In genomic region chr5:98938459-98938858, GRCh38 we compare ENCODE assay signal across 11 cellular contexts. TPM values are rescaled to one million over a fixed set of nuclear protein-coding genes. Genes with fewer than 3 reads are reported as not detected.
DNase-seq lines count a peak whose midpoint lies in the region; ATAC-seq, FAIRE-seq and TF ChIP-seq lines count a peak whose summit lies in the region.
"Had no signal": no experiment of that assay in that cellular context is flagged by ENCODE, and none has a peak within 500 bp of the region (broad histone marks: within the 10 kb centered on the region; RNA-seq: fewer than 3 reads in every experiment).

No MANE protein-coding gene starts in this region.

- no peaks in the 10 kb centered on the region for H3K27me3 ChIP-seq in neuronal stem cell (ENCODE audit: control insufficient read depth in 3 of 3, insufficient read depth in 3 of 3, low read depth in 1 of 3, low read length in 3 of 3)

- H2AK5ac ChIP-seq in neuronal stem cell (ENCODE audit: low read depth, low read length), result no peak overlapping the region

- H3K27me3 Mint-ChIP-seq in T-cell, result no peaks in the 10 kb centered on the region
- H3K27me3 Mint-ChIP-seq in glutamatergic neuron (ENCODE audit: unreplicated experiment), result no peaks in the 10 kb centered on the region
- H3K27me3 Mint-ChIP-seq in activated T-helper 2 cell treated with anti-CD3 and anti-CD28 coated beads, Interferon-gamma antibody, Interleukin-2, Interleukin-4, amounts not matched to agents 10 μg/mL and 5 μg/mL and 100 μg/mL, durations not matched to agents 14 hours and 24 hours and 36 hours (ENCODE audit: low read depth), result no peaks in the 10 kb centered on the region

- no peak overlapping the region for H3K14ac ChIP-seq in neuronal stem cell (ENCODE audit: low read length)

- POLR2A ChIA-PET in T-cell (lab: Charles Lee), result interaction anchor here in 1 of 2 donors (0.6 kb wide), 1 partner anchor 102 kb away, joined by 4 read pairs; no protein-coding TSS in a partner anchor

- H3K79me1 ChIP-seq in neuronal stem cell (ENCODE audit: low read depth, low read length), result no peaks in the 10 kb centered on the region

- H3K9me3 Mint-ChIP-seq in T-cell (peaks cover 0 to 4% (median 0%) of the 10 kb centered on the region in 3 donors), glutamatergic neuron (ENCODE audit: unreplicated experiment) (no peaks in the 10 kb centered on the region)
- no peaks in the 10 kb centered on the region for H3K9me3 Mint-ChIP-seq in activated T-helper 2 cell treated with anti-CD3 and anti-CD28 coated beads, Interferon-gamma antibody, Interleukin-2, Interleukin-4, amounts not matched to agents 10 μg/mL and 5 μg/mL and 100 μg/mL, durations not matched to agents 14 hours and 24 hours and 36 hours

- H2BK120ac ChIP-seq in neuronal stem cell (ENCODE audit: low read depth, low read length), result no peak overlapping the region

- H2BK15ac ChIP-seq in neuronal stem cell (ENCODE audit: low read length), result no peak overlapping the region

- CTCF ChIA-PET in T-cell (lab: Charles Lee), result interaction anchor here in 1 of 2 donors (1.2 kb wide), 1 partner anchor 89 kb away, joined by 5 read pairs; no protein-coding TSS in a partner anchor

- WGBS in neuronal stem cell (ENCODE audit: extremely low coverage in 2 of 2, insufficient read length in 2 of 2, insufficient replicate concordance in 1 of 2), 2 donors, result no CpG with 5 or more reads among the region's 2 CpGs

- no peak for TF ChIP-seq POLR2A in GM12891 (IDR thresholded peaks at IDR 0.05; ENCODE audit: low read depth, low read length)

- no peak overlapping the region for H3K23ac ChIP-seq in neuronal stem cell (ENCODE audit: low read depth, low read length, poor library complexity)

- H3K4me3 Mint-ChIP-seq in T-cell (no peak overlapping the region), glutamatergic neuron (ENCODE audit: unreplicated experiment) (no peak overlapping the region)
- no peak overlapping the region for H3K4me3 Mint-ChIP-seq in activated T-helper 2 cell treated with anti-CD3 and anti-CD28 coated beads, Interferon-gamma antibody, Interleukin-2, Interleukin-4, amounts not matched to agents 10 μg/mL and 5 μg/mL and 100 μg/mL, durations not matched to agents 14 hours and 24 hours and 36 hours (ENCODE audit: low read depth)

- ATAC-seq in T-cell (replicated peaks in 1 of 4), result no peak

- no peak overlapping the region for H2BK5ac ChIP-seq in neuronal stem cell (ENCODE audit: low read length)

- H3K4me3 ChIP-seq in foreskin fibroblast (ENCODE audit: low read depth in 1 of 2, low read length in 2 of 2) (no peak overlapping the region), neuronal stem cell (ENCODE audit: low read length in 2 of 2) (no peak overlapping the region)

- intact Hi-C loops in activated T-helper 2 cell treated with anti-CD3 and anti-CD28 coated beads, Interferon-gamma antibody, Interleukin-2, Interleukin-4, amounts not matched to agents 10 μg/mL and 5 μg/mL and 100 μg/mL, durations not matched to agents 14 hours and 24 hours and 36 hours (cut with micrococcal nuclease), result no loop called here

- H3K9ac ChIP-seq in neuronal stem cell (ENCODE audit: low read depth, low read length, poor library complexity), result no peak overlapping the region

- H3K4me1 Mint-ChIP-seq in T-cell, result peaks cover 51 to 78% (median 73%) of the 10 kb centered on the region in 3 donors
- peaks cover 12% of the 10 kb centered on the region for H3K4me1 Mint-ChIP-seq in glutamatergic neuron (ENCODE audit: low read depth, unreplicated experiment)
- H3K4me1 Mint-ChIP-seq in activated T-helper 2 cell treated with anti-CD3 and anti-CD28 coated beads, Interferon-gamma antibody, Interleukin-2, Interleukin-4, amounts not matched to agents 10 μg/mL and 5 μg/mL and 100 μg/mL, durations not matched to agents 14 hours and 24 hours and 36 hours (ENCODE audit: low read depth), result peaks cover 15% of the 10 kb centered on the region

- H3K4me1 ChIP-seq in neuronal stem cell (ENCODE audit: control insufficient read depth in 2 of 2, insufficient read depth in 1 of 2, low read depth in 1 of 2, low read length in 2 of 2), result peaks cover 12 to 50% of the 10 kb centered on the region in 2 donors

- no peaks in the 10 kb centered on the region for H3K9me3 ChIP-seq in neuronal stem cell (replicated peaks in 1 of 2; ENCODE audit: control insufficient read depth in 2 of 2, insufficient read depth in 1 of 2, low read depth in 1 of 2, low read length in 2 of 2)

- H3K27ac Mint-ChIP-seq in T-cell (peak overlapping the region; percentile 30 to 65), glutamatergic neuron (ENCODE audit: unreplicated experiment) (no peak overlapping the region)
- H3K27ac Mint-ChIP-seq in activated T-helper 2 cell treated with anti-CD3 and anti-CD28 coated beads, Interferon-gamma antibody, Interleukin-2, Interleukin-4, amounts not matched to agents 10 μg/mL and 5 μg/mL and 100 μg/mL, durations not matched to agents 14 hours and 24 hours and 36 hours, result no peak overlapping the region

- H3K36me3 ChIP-seq in neuronal stem cell (replicated peaks in 1 of 2; ENCODE audit: control insufficient read depth in 2 of 2, insufficient read depth in 2 of 2, low read length in 2 of 2), result no peaks in the 10 kb centered on the region

- no peak overlapping the region for H2AFZ ChIP-seq in neuronal stem cell (ENCODE audit: low read length)

- no peak overlapping the region for H3K4ac ChIP-seq in neuronal stem cell (ENCODE audit: low read length)

- peak overlapping the region; percentile 32 for H3K4me2 ChIP-seq in neuronal stem cell (ENCODE audit: insufficient read depth, low read length, poor library complexity, severe bottlenecking)

- DNase-seq in GM04504 (ENCODE audit: low read depth) (peak; percentile 12), T-cell (no peak), foreskin fibroblast (peak; percentile 69 to 80), neuronal stem cell (ENCODE audit: low spot score) (peak; percentile 48), NCI-H524 treated with DMSO at 0.1 percent for 48 hours (lab: John Stamatoyannopoulos, UW) (no peak), glutamatergic neuron (no peak), GM12891 (ENCODE audit: insufficient read length, low spot score) (no peak)
- DNase-seq in activated T-helper 2 cell treated with anti-CD3 and anti-CD28 coated beads, Interferon-gamma antibody, Interleukin-2, Interleukin-4, amounts not matched to agents 10 μg/mL and 5 μg/mL and 100 μg/mL, durations not matched to agents 14 hours and 24 hours and 36 hours (ENCODE audit: low spot score), result no peak
- DNase-seq: activated T-cell treated with anti-CD3 and anti-CD28 coated beads, Interleukin-2, amount 50 U/mL, for 1 hour; cortex of kidney; NCI-H1930 had no signal

- H3K18ac ChIP-seq in neuronal stem cell (ENCODE audit: low read length), result no peak overlapping the region

- H3K27ac ChIP-seq in neuronal stem cell (replicated peaks; ENCODE audit: low read length), result peak overlapping the region; percentile 26

- no peak overlapping the region for H4K91ac ChIP-seq in neuronal stem cell (ENCODE audit: low read depth, low read length, poor library complexity)

- no peaks in the 10 kb centered on the region for H3K36me3 Mint-ChIP-seq in T-cell
- no peaks in the 10 kb centered on the region for H3K36me3 Mint-ChIP-seq in glutamatergic neuron (ENCODE audit: unreplicated experiment)
- H3K36me3 Mint-ChIP-seq in activated T-helper 2 cell treated with anti-CD3 and anti-CD28 coated beads, Interferon-gamma antibody, Interleukin-2, Interleukin-4, amounts not matched to agents 10 μg/mL and 5 μg/mL and 100 μg/mL, durations not matched to agents 14 hours and 24 hours and 36 hours (ENCODE audit: low read depth), result peaks cover 6% of the 10 kb centered on the region

- TF ChIP-seq CTCF in foreskin fibroblast (IDR thresholded peaks at IDR 0.05; ENCODE audit: low read depth, low read length), result no peak
- TF ChIP-seq CTCF in glutamatergic neuron (IDR thresholded peaks at IDR 0.05; ENCODE audit: partially characterized antibody, unreplicated experiment), result no peak

- no peak for FAIRE-seq in GM12891 (lab: Jason Lieb, UNC)

- no peak overlapping the region for H4K8ac ChIP-seq in neuronal stem cell (ENCODE audit: low read depth, low read length)

- no peak overlapping the region for H2BK12ac ChIP-seq in neuronal stem cell (ENCODE audit: low read length)

TF ChIP-seq in GM12891, 5 proteins besides CTCF, POLR2A, EP300 and RAD21:
- TF ChIP-seq POU2F2 (IDR thresholded peaks at IDR 0.05; ENCODE audit: low read depth, low read length), result no peak

RNA-seq across cellular contexts. Expression of gene CHD1, which starts 9.7 kb away (rescaled TPM):
- total RNA-seq in T-cell, result 100 to 1,000 TPM in 2 of 5 donors, 10 to 100 TPM in 3; 61.5 to 150 (median 64.9) TPM
- polyA plus RNA-seq in neuronal stem cell (2013, experiment 1 of 2), result 55.1 TPM
- polyA plus RNA-seq in neuronal stem cell (2013, experiment 2 of 2), result 56.5 TPM
- total RNA-seq in glutamatergic neuron (ENCODE audit: unreplicated experiment), result 34.2 TPM
- polyA plus RNA-seq in GM12891 (2012; ENCODE audit: low read depth, missing spikeins), result 17.2 TPM
- total RNA-seq in activated T-helper 2 cell treated with anti-CD3 and anti-CD28 coated beads, Interferon-gamma antibody, Interleukin-2, Interleukin-4, amounts not matched to agents 10 μg/mL and 5 μg/mL and 100 μg/mL, durations not matched to agents 14 hours and 24 hours and 36 hours, result 67.6 and 72.1 TPM in 2 replicates

Comparison
In these comparisons a context has a peak if more than half of its experiments do, and no peak if none do; other contexts are left out.
1. DNase-seq: peak in GM04504 (single experiment), foreskin fibroblast (2 of 2) and neuronal stem cell (single experiment); none in T-cell (0 of 34), NCI-H524 treated with DMSO at 0.1 percent for 48 hours (single experiment), glutamatergic neuron (single experiment), GM12891 (single experiment) and activated T-helper 2 cell treated with anti-CD3 and anti-CD28 coated beads, Interferon-gamma antibody, Interleukin-2, Interleukin-4, amounts not matched to agents 10 μg/mL and 5 μg/mL and 100 μg/mL, durations not matched to agents 14 hours and 24 hours and 36 hours (single experiment).
2. H3K27ac Mint-ChIP-seq: peak in T-cell (2 of 2); none in glutamatergic neuron (single experiment) and activated T-helper 2 cell treated with anti-CD3 and anti-CD28 coated beads, Interferon-gamma antibody, Interleukin-2, Interleukin-4, amounts not matched to agents 10 μg/mL and 5 μg/mL and 100 μg/mL, durations not matched to agents 14 hours and 24 hours and 36 hours (single experiment).